ENCODE assay signal across 9 cellular contexts in genomic region chr2:197215988-197216979, GRCh38.
DNase-seq lines count a peak whose midpoint lies in the region; ATAC-seq and TF ChIP-seq lines count a peak whose summit lies in the region.
"Had no signal": no experiment of that assay in that cellular context is flagged by ENCODE, and none has a peak within 500 bp of the region (broad histone marks: within the 10 kb centered on the region; RNA-seq: fewer than 3 reads in every experiment).

No MANE protein-coding gene starts in this region.

- ATAC-seq in GM21360 (IDR thresholded peaks at IDR 0.05; ENCODE audit: unreplicated experiment) = peak; percentile 55
- ATAC-seq in HG03565 (IDR thresholded peaks at IDR 0.05; ENCODE audit: unreplicated experiment) = peak; percentile 61
- ATAC-seq in natural killer cell = peak in 2 of 3 donors; percentile 35 to 36
- ATAC-seq: Panc1 had no signal

- no peak overlapping the region for H4K91ac ChIP-seq in trophoblast cell (ENCODE audit: low read depth, low read length)

- TF ChIP-seq CTCF in GM06990 (IDR thresholded peaks at IDR 0.05; ENCODE audit: insufficient read depth, low read length, poor library complexity, severe bottlenecking) = no peak
- no peak for TF ChIP-seq CTCF in natural killer cell (IDR thresholded peaks at IDR 0.05)

- H3K36me3 ChIP-seq in GM06990 (ENCODE audit: control insufficient read depth, insufficient read depth, low read length) = no peaks in the 10 kb centered on the region
- no peaks in the 10 kb centered on the region for H3K36me3 ChIP-seq in trophoblast cell (ENCODE audit: control insufficient read depth in 1 of 2, insufficient read depth in 2 of 2, low read length in 2 of 2)

- H3K14ac ChIP-seq in trophoblast cell (ENCODE audit: low read length) = no peak overlapping the region

- H2AFZ ChIP-seq in trophoblast cell (ENCODE audit: insufficient read depth, low read length, poor library complexity) = no peak overlapping the region

- no peaks in the 10 kb centered on the region for H3K9me3 Mint-ChIP-seq in activated naive CD8-positive, alpha-beta T cell (ENCODE audit: low read depth)
- H3K9me3 Mint-ChIP-seq in natural killer cell = no peaks in the 10 kb centered on the region

- no peaks in the 10 kb centered on the region for H3K4me1 ChIP-seq in trophoblast cell (ENCODE audit: control insufficient read depth in 1 of 2, insufficient read depth in 2 of 2, low read length in 2 of 2)

- peak overlapping the region; percentile 98 for H3K27ac Mint-ChIP-seq in activated naive CD8-positive, alpha-beta T cell
- peak overlapping the region; percentile 91 to 96 for H3K27ac Mint-ChIP-seq in natural killer cell

- H3K36me3 Mint-ChIP-seq in activated naive CD8-positive, alpha-beta T cell = peaks cover 4% of the 10 kb centered on the region
- no peaks in the 10 kb centered on the region for H3K36me3 Mint-ChIP-seq in natural killer cell

- H3K9ac ChIP-seq in trophoblast cell (ENCODE audit: low read length) = no peak overlapping the region

- DNase-seq in GM06990 (ENCODE audit: extremely low read depth, insufficient read length) (no peak), natural killer cell (no peak), trophoblast cell (no peak), cerebellar cortex (ENCODE audit: low spot score) (no peak), superior temporal gyrus (ENCODE audit: extremely low spot score) (no peak)

- H3K27ac ChIP-seq in trophoblast cell (ENCODE audit: low read depth, low read length) = no peak overlapping the region

- H3K27me3 Mint-ChIP-seq in activated naive CD8-positive, alpha-beta T cell = no peaks in the 10 kb centered on the region
- no peaks in the 10 kb centered on the region for H3K27me3 Mint-ChIP-seq in natural killer cell (ENCODE audit: low read depth in 2 of 2)

- no peak overlapping the region for H4K12ac ChIP-seq in trophoblast cell (ENCODE audit: low read depth, low read length)

- H3K27me3 ChIP-seq in GM06990 (replicated peaks; ENCODE audit: control insufficient read depth, insufficient read depth, low read length) (no peaks in the 10 kb centered on the region), trophoblast cell (ENCODE audit: insufficient read depth, low read length) (no peaks in the 10 kb centered on the region)

- no peak overlapping the region for H3K4me2 ChIP-seq in trophoblast cell (ENCODE audit: low read length)

- H3K4ac ChIP-seq in trophoblast cell (ENCODE audit: low read depth, low read length) = no peak overlapping the region

- H3K4me3 Mint-ChIP-seq in activated naive CD8-positive, alpha-beta T cell = peak overlapping the region; percentile 78
- H3K4me3 Mint-ChIP-seq in natural killer cell = peak overlapping the region; percentile 70

- no peaks in the 10 kb centered on the region for H3K9me3 ChIP-seq in trophoblast cell (ENCODE audit: insufficient read depth, low read depth, low read length)

- H2BK12ac ChIP-seq in trophoblast cell (ENCODE audit: low read length) = no peak overlapping the region

- intact Hi-C loops in natural killer cell (cut with micrococcal nuclease) = loop anchor here (2.0 kb wide), 1 partner anchor 17 kb away; no protein-coding TSS in a partner anchor

- no peak overlapping the region for H3K23ac ChIP-seq in trophoblast cell (ENCODE audit: low read length)

- no peak overlapping the region for H2BK5ac ChIP-seq in trophoblast cell (ENCODE audit: low read depth, low read length, poor library complexity)

- peaks cover 90% of the 10 kb centered on the region for H3K4me1 Mint-ChIP-seq in activated naive CD8-positive, alpha-beta T cell (ENCODE audit: low read depth)
- peaks cover 68 to 72% of the 10 kb centered on the region in 2 donors for H3K4me1 Mint-ChIP-seq in natural killer cell

- no peaks in the 10 kb centered on the region for H3K79me2 ChIP-seq in trophoblast cell (ENCODE audit: control insufficient read depth, insufficient read depth, low read length, poor library complexity)

- H3K79me1 ChIP-seq in trophoblast cell (ENCODE audit: low read length) = no peaks in the 10 kb centered on the region

- H2BK120ac ChIP-seq in trophoblast cell (ENCODE audit: insufficient read depth, low read length, poor library complexity) = no peak overlapping the region

- no CpG with 5 or more reads among the region's 7 CpGs for WGBS in trophoblast cell (ENCODE audit: extremely low coverage, insufficient coverage, insufficient read length)

- no peak overlapping the region for H2AK5ac ChIP-seq in trophoblast cell (ENCODE audit: low read length)

- H3K18ac ChIP-seq in trophoblast cell (ENCODE audit: low read length) = no peak overlapping the region

- H4K8ac ChIP-seq in trophoblast cell (ENCODE audit: low read depth, low read length) = no peak overlapping the region

- peak overlapping the region; percentile 39 for H3K4me3 ChIP-seq in GM06990 (replicated peaks; ENCODE audit: low read depth, low read length)
- no peak overlapping the region for H3K4me3 ChIP-seq in trophoblast cell (ENCODE audit: low read depth, low read length)
